In the genomic region with DNA sequence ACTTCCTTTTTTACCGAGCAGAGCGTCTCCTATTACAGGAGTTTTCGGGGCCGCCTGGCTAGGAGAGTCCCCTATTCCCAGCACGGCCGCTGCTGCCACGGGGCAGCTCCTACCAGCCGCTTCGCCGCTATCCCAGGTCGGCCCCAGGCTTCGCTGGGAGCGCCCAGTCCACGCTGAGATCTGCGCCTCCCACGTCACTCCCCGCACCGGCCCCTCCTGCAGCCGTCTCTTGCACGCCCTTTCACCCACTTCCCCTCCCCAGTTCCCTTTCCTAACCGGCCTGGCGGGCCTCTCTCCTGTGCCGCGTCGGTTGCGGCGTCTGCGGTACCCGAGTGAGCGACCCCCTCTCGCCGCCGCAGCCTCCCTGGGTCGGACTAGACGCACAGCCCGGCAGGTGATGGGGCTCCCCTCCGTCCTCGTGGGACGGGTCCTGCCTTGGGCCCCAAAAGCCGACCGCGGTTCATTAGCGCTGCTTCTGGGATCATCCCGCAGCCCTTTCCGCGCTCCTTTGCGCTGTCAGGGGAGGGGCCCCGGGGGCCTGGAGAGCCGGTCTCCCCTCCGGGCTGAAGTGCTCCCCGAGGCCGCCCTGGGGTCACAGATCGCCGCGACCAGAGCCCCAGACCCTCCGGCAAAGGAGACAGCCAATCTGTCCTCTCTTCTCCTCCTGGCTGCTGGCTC, we compare ENCODE assay signal across 8 cellular contexts.
DNase-seq lines count a peak whose midpoint lies in the region; ATAC-seq and TF ChIP-seq lines count a peak whose summit lies in the region.

No MANE protein-coding gene starts in this region.

- DNase-seq in NAMALWA (ENCODE audit: low spot score) = peak; percentile 68
- peak; percentile 86 for DNase-seq in activated CD4-positive, alpha-beta T cell treated with anti-CD3 and anti-CD28 coated beads, Interleukin-2, amount 10 ng/mL, durations not matched to agents 24 days and 14 days
- no peak for DNase-seq in epithelial cell of prostate (ENCODE audit: low read depth, low spot score)
- DNase-seq in AG20443 (ENCODE audit: low spot score) = no peak

- no peaks in the 10 kb centered on the region for H3K36me3 Mint-ChIP-seq in activated CD4-positive, alpha-beta T cell treated with anti-CD3 and anti-CD28 coated beads, Interleukin-2, amount 10 ng/mL, durations not matched to agents 24 days and 14 days (ENCODE audit: low read depth)

- no peaks in the 10 kb centered on the region for H3K79me2 ChIP-seq in parathyroid adenoma

- H3K36me3 ChIP-seq in parathyroid adenoma (ENCODE audit: control insufficient read depth, insufficient read depth, low read length) = no peaks in the 10 kb centered on the region

- peak overlapping the region; percentile 88 for H3K4me3 Mint-ChIP-seq in activated CD4-positive, alpha-beta T cell treated with anti-CD3 and anti-CD28 coated beads, Interleukin-2, amount 10 ng/mL, durations not matched to agents 24 days and 14 days

- TF ChIP-seq CTCF in C4-2B (conservative IDR thresholded peaks at IDR 0.05) (no peak), parathyroid adenoma (IDR thresholded peaks at IDR 0.05) (no peak)

- H3K9ac ChIP-seq in parathyroid adenoma = no peak overlapping the region

- no peak overlapping the region for H2AFZ ChIP-seq in parathyroid adenoma

- ATAC-seq in GM21360 (IDR thresholded peaks at IDR 0.05; ENCODE audit: unreplicated experiment) = peak; percentile 44
- no peak for ATAC-seq in HG03108 (IDR thresholded peaks at IDR 0.05; ENCODE audit: unreplicated experiment)

- no peaks in the 10 kb centered on the region for H3K9me3 Mint-ChIP-seq in activated CD4-positive, alpha-beta T cell treated with anti-CD3 and anti-CD28 coated beads, Interleukin-2, amount 10 ng/mL, durations not matched to agents 24 days and 14 days

- peak overlapping the region; percentile 62 for H3K27ac Mint-ChIP-seq in activated CD4-positive, alpha-beta T cell treated with anti-CD3 and anti-CD28 coated beads, Interleukin-2, amount 10 ng/mL, durations not matched to agents 24 days and 14 days

- intact Hi-C loops in activated CD4-positive, alpha-beta T cell treated with anti-CD3 and anti-CD28 coated beads, Interleukin-2, amount 10 ng/mL, durations not matched to agents 24 days and 14 days (cut with micrococcal nuclease) = no loop called here

- no peaks in the 10 kb centered on the region for H3K9me3 ChIP-seq in parathyroid adenoma (ENCODE audit: control insufficient read depth, low read length)

- peaks cover 33% of the 10 kb centered on the region for H3K27me3 Mint-ChIP-seq in activated CD4-positive, alpha-beta T cell treated with anti-CD3 and anti-CD28 coated beads, Interleukin-2, amount 10 ng/mL, durations not matched to agents 24 days and 14 days

- no peaks in the 10 kb centered on the region for H3K4me1 ChIP-seq in parathyroid adenoma

- H3K27me3 ChIP-seq in parathyroid adenoma (ENCODE audit: control insufficient read depth, insufficient read depth, low read length) = no peaks in the 10 kb centered on the region

- H3K4me2 ChIP-seq in parathyroid adenoma (ENCODE audit: low read length) = peak overlapping the region; percentile 73

- H3K27ac ChIP-seq in C4-2B (peak overlapping the region; percentile 87), epithelial cell of prostate (peak overlapping the region; percentile 66), parathyroid adenoma (peak overlapping the region; percentile 64)

- H3K4me1 Mint-ChIP-seq in activated CD4-positive, alpha-beta T cell treated with anti-CD3 and anti-CD28 coated beads, Interleukin-2, amount 10 ng/mL, durations not matched to agents 24 days and 14 days = peaks cover 28% of the 10 kb centered on the region

- H3K4me3 ChIP-seq in parathyroid adenoma (ENCODE audit: low read depth, low read length) = peak overlapping the region; percentile 61

Comparison
In these comparisons a context has a peak if more than half of its experiments do, and no peak if none do; other contexts are left out.
1. DNase-seq: peak in NAMALWA (single experiment) and activated CD4-positive, alpha-beta T cell treated with anti-CD3 and anti-CD28 coated beads, Interleukin-2, amount 10 ng/mL, durations not matched to agents 24 days and 14 days (single experiment); none in epithelial cell of prostate (single experiment) and AG20443 (single experiment).
2. Peak in every context shown above with its lines, with median percentiles within 50 percentile points of each other: H3K27ac ChIP-seq.